In genomic region chr19:44003461-44004134, GRCh38 we compare ENCODE assay signal across 8 cellular contexts. TPM values are rescaled to one million over a fixed set of nuclear protein-coding genes. Genes with fewer than 3 reads are reported as not detected.
DNase-seq lines count a peak whose midpoint lies in the region; ATAC-seq and TF ChIP-seq lines count a peak whose summit lies in the region.

No MANE protein-coding gene starts in this region.

- H3K9me3 Mint-ChIP-seq in IgD-negative memory B cell: peaks cover 16 to 29% (median 27%) of the 10 kb centered on the region in 3 donors
- peaks cover 28% of the 10 kb centered on the region for H3K9me3 Mint-ChIP-seq in activated CD8-positive, alpha-beta T cell treated with anti-CD3 and anti-CD28 coated beads, Interleukin-2, amount 10 ng/mL, durations not matched to agents 7 days and 5 days (ENCODE audit: insufficient read depth)

- TF ChIP-seq POLR2A in heart left ventricle (IDR thresholded peaks at IDR 0.05) (no peak), prostate gland (IDR thresholded peaks at IDR 0.05) (no peak)

- H3K4me3 ChIP-seq in BE2C (ENCODE audit: low read depth, low read length) (peak overlapping the region; percentile 91), heart left ventricle (peak overlapping the region; percentile 61 to 92 (median 82)), prostate gland (peak overlapping the region; percentile 61 to 64)

- CTCF ChIA-PET in activated CD8-positive, alpha-beta T cell treated with anti-CD3 and anti-CD28 coated beads, Interleukin-2, amount 10 ng/mL, durations not matched to agents 7 days and 5 days (lab: Charles Lee): interaction anchor here (1.2 to 1.4 kb wide), 2 partner anchors 15 to 52 kb away, joined by 3 to 6 read pairs; partner anchors contain the start of gene ZNF221

- no peaks in the 10 kb centered on the region for H3K27me3 ChIP-seq in BE2C
- no peaks in the 10 kb centered on the region for H3K27me3 ChIP-seq in heart left ventricle
- no peaks in the 10 kb centered on the region for H3K27me3 ChIP-seq in prostate gland (replicated peaks; ENCODE audit: insufficient read depth)

- DNase-seq in BE2C (no peak), heart left ventricle (no peak), prostate gland (ENCODE audit: low spot score) (no peak), pons (ENCODE audit: low spot score) (no peak), putamen (ENCODE audit: low spot score) (no peak)
- peak; percentile 35 for DNase-seq in activated CD8-positive, alpha-beta T cell treated with anti-CD3 and anti-CD28 coated beads, Interleukin-2, amount 10 ng/mL, durations not matched to agents 7 days and 5 days

- peaks cover 7% of the 10 kb centered on the region for H3K36me3 ChIP-seq in BE2C
- peaks cover 0 to 24% (median 19%) of the 10 kb centered on the region in 9 donors for H3K36me3 ChIP-seq in heart left ventricle
- peaks cover 0 to 17% of the 10 kb centered on the region in 2 donors for H3K36me3 ChIP-seq in prostate gland

- no peak for TF ChIP-seq CTCF in BE2C (IDR thresholded peaks at IDR 0.05; ENCODE audit: low read depth, low read length)
- no peak for TF ChIP-seq CTCF in heart left ventricle (IDR thresholded peaks at IDR 0.05)
- no peak for TF ChIP-seq CTCF in prostate gland (IDR thresholded peaks at IDR 0.05)

- ATAC-seq in GM18873 (IDR thresholded peaks at IDR 0.05; ENCODE audit: low FRiP score, unreplicated experiment) (peak; percentile 17), heart left ventricle (peak; percentile 8 to 23 (median 18))
- peak; percentile 50 for ATAC-seq in activated CD8-positive, alpha-beta T cell treated with anti-CD3 and anti-CD28 coated beads, Interleukin-2, amount 10 ng/mL, durations not matched to agents 7 days and 5 days

- peaks cover 24% of the 10 kb centered on the region for H3K36me3 Mint-ChIP-seq in IgD-negative memory B cell
- peaks cover 32% of the 10 kb centered on the region for H3K36me3 Mint-ChIP-seq in activated CD8-positive, alpha-beta T cell treated with anti-CD3 and anti-CD28 coated beads, Interleukin-2, amount 10 ng/mL, durations not matched to agents 7 days and 5 days (ENCODE audit: low read depth)

- POLR2A ChIA-PET in activated CD8-positive, alpha-beta T cell treated with anti-CD3 and anti-CD28 coated beads, Interleukin-2, amount 10 ng/mL, durations not matched to agents 7 days and 5 days (lab: Charles Lee): interaction anchor here (0.6 to 1.8 kb wide), 5 partner anchors 12 to 152 kb away, joined by 3 to 6 read pairs (median 3); partner anchors contain the start of genes ZNF224 and ZNF45

- WGBS in heart left ventricle, 4 donors: 18 to 19% (median 19%) methylated on average over 19 of the region's 19 CpGs
- WGBS in prostate gland: 12% methylated on average over 19 of the region's 19 CpGs

- no peaks in the 10 kb centered on the region for H3K9me3 ChIP-seq in BE2C
- peaks cover 0 to 43% (median 15%) of the 10 kb centered on the region in 12 donors for H3K9me3 ChIP-seq in heart left ventricle
- H3K9me3 ChIP-seq in prostate gland: no peaks in the 10 kb centered on the region

- no peaks in the 10 kb centered on the region for H3K4me1 ChIP-seq in BE2C
- H3K4me1 ChIP-seq in heart left ventricle: peaks cover 0 to 28% (median 11%) of the 10 kb centered on the region in 12 donors
- no peaks in the 10 kb centered on the region for H3K4me1 ChIP-seq in prostate gland (replicated peaks)

- peak overlapping the region; percentile 95 to 97 (median 95) for H3K27ac Mint-ChIP-seq in IgD-negative memory B cell
- peak overlapping the region; percentile 96 for H3K27ac Mint-ChIP-seq in activated CD8-positive, alpha-beta T cell treated with anti-CD3 and anti-CD28 coated beads, Interleukin-2, amount 10 ng/mL, durations not matched to agents 7 days and 5 days

- H3K4me3 Mint-ChIP-seq in IgD-negative memory B cell: peak overlapping the region; percentile 99 to 100 (median 99)
- H3K4me3 Mint-ChIP-seq in activated CD8-positive, alpha-beta T cell treated with anti-CD3 and anti-CD28 coated beads, Interleukin-2, amount 10 ng/mL, durations not matched to agents 7 days and 5 days: peak overlapping the region; percentile 96

- H3K27me3 Mint-ChIP-seq in IgD-negative memory B cell: no peaks in the 10 kb centered on the region
- H3K27me3 Mint-ChIP-seq in activated CD8-positive, alpha-beta T cell treated with anti-CD3 and anti-CD28 coated beads, Interleukin-2, amount 10 ng/mL, durations not matched to agents 7 days and 5 days (ENCODE audit: low read depth): no peaks in the 10 kb centered on the region

- H3K4me1 Mint-ChIP-seq in IgD-negative memory B cell: peaks cover 11 to 24% (median 16%) of the 10 kb centered on the region in 3 donors
- H3K4me1 Mint-ChIP-seq in activated CD8-positive, alpha-beta T cell treated with anti-CD3 and anti-CD28 coated beads, Interleukin-2, amount 10 ng/mL, durations not matched to agents 7 days and 5 days (ENCODE audit: low read depth): peaks cover 16% of the 10 kb centered on the region

- peak overlapping the region in 9 of 12 donors; percentile 52 to 84 (median 79) for H3K27ac ChIP-seq in heart left ventricle
- peak overlapping the region; percentile 66 to 67 for H3K27ac ChIP-seq in prostate gland

- intact Hi-C loops in heart left ventricle (cut with DNase I) (loop anchor here in 8 of 10 donors (2.0 to 10.0 kb wide), 9 partner anchors 19 to 164 kb away; partner anchors contain the start of genes ZNF224 (in 4 of the 8), ZNF155 (in 2 of the 8), ZNF223 (in 2 of the 8) and ZNF222 (in 1 of the 8)), prostate gland (cut with DNase I) (loop anchor here (10.0 kb wide), 1 partner anchor 91 kb away; the partner anchor contains the start of gene ZNF224)

RNA-seq across cellular contexts. Expression of gene ZNF230, which starts 0.8 kb away (rescaled TPM):
- polyA plus RNA-seq in BE2C (2012; ENCODE audit: insufficient read depth, insufficient read length, low read depth): 1.2 TPM
- polyA plus RNA-seq in IgD-negative memory B cell (4.7 TPM), heart left ventricle (1 to 10 TPM; 1.8 to 1.9 TPM)
- 1 to 10 TPM; 4.4 to 5.0 TPM for total RNA-seq in activated CD8-positive, alpha-beta T cell treated with anti-CD3 and anti-CD28 coated beads, Interleukin-2, amount 10 ng/mL, durations not matched to agents 7 days and 5 days
- total RNA-seq in heart left ventricle (1 to 10 TPM; 1.7 to 4.3 (median 2.5) TPM), prostate gland (1 to 10 TPM; 2.6 to 3.5 TPM)

RNA-seq across cellular contexts. Expression of gene ZNF155, which starts 19.6 kb away (rescaled TPM):
- polyA plus RNA-seq in BE2C (2012; ENCODE audit: insufficient read depth, insufficient read length, low read depth): 7.9 TPM
- polyA plus RNA-seq in IgD-negative memory B cell (2.3 TPM), heart left ventricle (1 to 10 TPM; 4.9 to 5.1 TPM)
- total RNA-seq in activated CD8-positive, alpha-beta T cell treated with anti-CD3 and anti-CD28 coated beads, Interleukin-2, amount 10 ng/mL, durations not matched to agents 7 days and 5 days: 1 to 10 TPM; 2.2 to 3.0 TPM
- total RNA-seq in heart left ventricle (1 to 10 TPM; 4.0 to 7.7 (median 6.6) TPM), prostate gland (1 to 10 TPM; 8.0 to 9.9 TPM)

RNA-seq across cellular contexts. Expression of gene ZNF222, which starts 21.6 kb away (rescaled TPM):
- 2.3 TPM for polyA plus RNA-seq in BE2C (2012; ENCODE audit: insufficient read depth, insufficient read length, low read depth)
- polyA plus RNA-seq in IgD-negative memory B cell (6.2 TPM), heart left ventricle (1 to 10 TPM; 2.1 to 7.7 TPM)
- total RNA-seq in activated CD8-positive, alpha-beta T cell treated with anti-CD3 and anti-CD28 coated beads, Interleukin-2, amount 10 ng/mL, durations not matched to agents 7 days and 5 days: 1 to 10 TPM; 2.6 to 3.0 TPM
- total RNA-seq in heart left ventricle (1 to 10 TPM; 2.3 to 5.0 (median 3.9) TPM), prostate gland (1 to 10 TPM; 3.7 to 6.1 TPM)

RNA-seq across cellular contexts. Expression of gene ZNF223, which starts 48.2 kb away (rescaled TPM):
- polyA plus RNA-seq in BE2C (2012; ENCODE audit: insufficient read depth, insufficient read length, low read depth): 2.7 TPM
- polyA plus RNA-seq in IgD-negative memory B cell (1.5 TPM), heart left ventricle (1 to 10 TPM; 2.6 to 4.5 TPM)
- total RNA-seq in activated CD8-positive, alpha-beta T cell treated with anti-CD3 and anti-CD28 coated beads, Interleukin-2, amount 10 ng/mL, durations not matched to agents 7 days and 5 days: not detected
- total RNA-seq in heart left ventricle (1 to 10 TPM; 1.7 to 5.1 (median 3.2) TPM), prostate gland (10 to 100 TPM in 1 of 2 donors, 1 to 10 TPM in 1; 9.1 to 10.6 TPM)

RNA-seq across cellular contexts. Expression of gene ZNF221, which starts 52.6 kb away (rescaled TPM):
- polyA plus RNA-seq in BE2C (2012; ENCODE audit: insufficient read depth, insufficient read length, low read depth): 0.73 TPM
- polyA plus RNA-seq in IgD-negative memory B cell (0.98 TPM), heart left ventricle (1 to 10 TPM; 2.4 to 2.9 TPM)
- total RNA-seq in activated CD8-positive, alpha-beta T cell treated with anti-CD3 and anti-CD28 coated beads, Interleukin-2, amount 10 ng/mL, durations not matched to agents 7 days and 5 days: 1 to 10 TPM; 1.9 TPM
- total RNA-seq in heart left ventricle (1 to 10 TPM; 2.6 to 6.7 (median 3.9) TPM), prostate gland (1 to 10 TPM; 7.6 to 8.0 TPM)
